ENCODE assay signal across 33 cellular contexts in the genomic region with DNA sequence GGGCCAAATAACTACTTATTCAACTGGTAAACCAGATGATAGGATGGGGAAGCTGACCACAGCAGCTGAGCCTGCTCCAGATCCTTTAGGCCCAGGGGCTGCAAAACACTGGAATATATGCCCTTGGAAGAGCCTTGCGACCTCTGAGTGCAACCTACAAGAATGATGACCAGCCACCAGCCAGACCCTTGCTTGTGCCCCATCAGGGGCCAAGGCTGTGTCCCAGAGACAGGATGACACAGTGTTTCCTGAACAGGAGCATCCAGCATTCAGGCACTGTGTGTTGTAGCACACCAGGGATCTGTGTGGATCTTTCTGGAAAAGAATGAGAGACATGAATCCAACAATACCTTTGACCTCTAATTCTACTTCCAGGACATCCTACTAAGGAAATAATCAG. TPM values are rescaled to one million over a fixed set of nuclear protein-coding genes. Genes with fewer than 3 reads are reported as not detected.
"Had no signal": no experiment of that assay in that cellular context is flagged by ENCODE, and none has a peak within 500 bp of the region (broad histone marks: within the 10 kb centered on the region; RNA-seq: fewer than 3 reads in every experiment).

No MANE protein-coding gene starts in this region.

- FAIRE-seq: urothelium cell line had no signal

- H3K27me3 ChIP-seq: ovary, testis, vagina had no signal

- H3K27ac Mint-ChIP-seq: naive B cell; naive thymus-derived CD8-positive, alpha-beta T cell; nephron progenitor cell; progenitor cell of endocrine pancreas; stimulated activated memory B cell treated with anti-CD40 and anti-IgM and Interleukin-4, amounts not matched to agents 10 μg/mL and 1 μg/mL and 100 μg/mL, for 72 hours; stimulated activated naive CD8-positive, alpha-beta T cell treated with anti-CD3 and anti-CD28 coated beads, Interleukin-15, amount 100 ng/mL, for 72 hours had no signal

- H3K4me1 Mint-ChIP-seq: stimulated activated memory B cell treated with anti-CD40 and anti-IgM and Interleukin-4, amounts not matched to agents 10 μg/mL and 1 μg/mL and 100 μg/mL, for 72 hours had no signal

- H3K4me3 Mint-ChIP-seq: naive B cell; naive thymus-derived CD8-positive, alpha-beta T cell; nephron progenitor cell; neural crest cell; stimulated activated memory B cell treated with anti-CD40 and anti-IgM and Interleukin-4, amounts not matched to agents 10 μg/mL and 1 μg/mL and 100 μg/mL, for 72 hours; stimulated activated naive CD8-positive, alpha-beta T cell treated with anti-CD3 and anti-CD28 coated beads, Interleukin-15, amount 100 ng/mL, for 72 hours had no signal

- DNase-seq: naive B cell; naive thymus-derived CD8-positive, alpha-beta T cell; nephron progenitor cell; nucleus accumbens; ovary; psoas muscle; right cardiac atrium; right lobe of liver; sigmoid colon; spleen; stimulated activated CD4-positive, alpha-beta T cell treated with anti-CD3 and anti-CD28 coated beads, Interleukin-12 subunit alpha, Interleukin-12 subunit beta, amount 100 ng/mL, for 4 hours; stimulated activated CD4-positive, alpha-beta T cell treated with anti-CD3 and anti-CD28 coated beads, Interleukin-1b, Interleukin-23, amount 100 ng/mL, for 48 hours; stimulated activated CD4-positive, alpha-beta T cell treated with anti-CD3 and anti-CD28 coated beads, Interleukin-4, amount 100 ng/mL, for 1 hour; stimulated activated CD4-positive, alpha-beta T cell treated with anti-CD3 and anti-CD28 coated beads, Interleukin-4, amount 100 ng/mL, for 4 hours; stimulated activated CD8-positive, alpha-beta memory T cell treated with anti-CD3 and anti-CD28 coated beads, Interleukin-4, amount 100 ng/mL, for 48 hours; stimulated activated naive CD4-positive, alpha-beta T cell; stimulated activated naive CD8-positive, alpha-beta T cell treated with anti-CD3 and anti-CD28 coated beads, Interleukin-15, amount 100 ng/mL, for 72 hours; stimulated activated naive CD8-positive, alpha-beta T cell treated with anti-CD3 and anti-CD28 coated beads, Interleukin-15, Interleukin-2, amounts not matched to agents 100 U/mL and 50 U/mL, for 24 hours; substantia nigra; testis; tibial artery; transverse colon; upper lobe of left lung had no signal

- H3K9me3 Mint-ChIP-seq: nephron progenitor cell; neural crest cell; stimulated activated memory B cell treated with anti-CD40 and anti-IgM and Interleukin-4, amounts not matched to agents 10 μg/mL and 1 μg/mL and 100 μg/mL, for 72 hours; stimulated activated naive CD8-positive, alpha-beta T cell treated with anti-CD3 and anti-CD28 coated beads, Interleukin-15, amount 100 ng/mL, for 72 hours had no signal

- H3K27ac ChIP-seq: neutrophil, ovary, parathyroid adenoma, psoas muscle, right lobe of liver, sigmoid colon, skin epidermis, spleen, suprapubic skin, testis, tibial artery, transverse colon, upper lobe of left lung, vagina had no signal

- ATAC-seq: naive thymus-derived CD8-positive, alpha-beta T cell; psoas muscle; right cardiac atrium; right lobe of liver; stimulated activated memory B cell treated with anti-CD40 and anti-IgM and Interleukin-4, amounts not matched to agents 10 μg/mL and 1 μg/mL and 100 μg/mL, for 72 hours; stimulated activated naive CD8-positive, alpha-beta T cell treated with anti-CD3 and anti-CD28 coated beads, Interleukin-15, amount 100 ng/mL, for 72 hours; stimulated activated naive CD8-positive, alpha-beta T cell treated with anti-CD3 and anti-CD28 coated beads, Interleukin-15, Interleukin-2, amounts not matched to agents 100 U/mL and 50 U/mL, for 24 hours had no signal

- H3K4me3 ChIP-seq: ovary, psoas muscle, right lobe of liver, sigmoid colon, skin epidermis, smooth muscle cell, spleen, suprapubic skin, testis, tibial artery, transverse colon, upper lobe of left lung, vagina had no signal

- H3K4me2 ChIP-seq: smooth muscle cell had no signal

- H3K9me3 ChIP-seq: neutrophil, ovary, psoas muscle, right lobe of liver, sigmoid colon, spleen, suprapubic skin, testis, tibial artery, transverse colon, upper lobe of left lung, vagina had no signal

- H3K4me1 ChIP-seq: parathyroid adenoma, testis had no signal

- H3K36me3 ChIP-seq: neutrophil, ovary, right lobe of liver, sigmoid colon, spleen, suprapubic skin, tibial artery, transverse colon, upper lobe of left lung, vagina had no signal

- H3K9ac ChIP-seq: parathyroid adenoma had no signal

- H2AFZ ChIP-seq: parathyroid adenoma had no signal

RNA-seq across cellular contexts. Expression of gene GJA3, which starts 14.5 kb away (rescaled TPM):
- total RNA-seq: neural crest cell, sigmoid colon, vagina had no signal

RNA-seq across cellular contexts. Expression of gene GJB2, which starts 46.4 kb away (rescaled TPM):
- total RNA-seq: naive thymus-derived CD8-positive, alpha-beta T cell; neural crest cell had no signal
- polyA plus RNA-seq: naive thymus-derived CD8-positive, alpha-beta T cell had no signal
